In the genomic region with DNA sequence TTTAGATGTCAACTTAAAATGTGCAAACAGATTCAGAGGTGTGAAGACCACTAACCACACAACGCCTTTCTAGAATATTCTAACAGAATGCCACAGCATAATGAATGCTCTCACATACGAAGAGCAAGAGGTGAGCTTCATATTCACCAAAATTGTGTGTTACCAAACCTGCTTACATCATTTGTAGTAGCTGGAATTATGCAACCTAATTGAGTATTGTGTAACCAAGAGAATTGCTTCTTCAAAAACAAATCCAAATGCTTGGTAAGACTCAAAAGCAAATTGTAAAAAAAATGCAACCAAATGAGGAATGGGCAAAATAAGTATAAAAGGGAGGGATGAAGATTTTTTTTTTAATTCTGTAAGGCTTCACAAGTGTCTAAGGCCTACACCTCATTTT, we compare ENCODE assay signal across 19 cellular contexts.
"Had no signal": no experiment of that assay in that cellular context is flagged by ENCODE, and none has a peak within 500 bp of the region (broad histone marks: within the 10 kb centered on the region; RNA-seq: fewer than 3 reads in every experiment).

No MANE protein-coding gene starts in this region.

- H3K4me3 ChIP-seq: cardiac muscle cell, gastrocnemius medialis, sigmoid colon, uterus had no signal

- H3K27me3 ChIP-seq: cardiac muscle cell, gastrocnemius medialis, sigmoid colon, uterus had no signal

- H3K27ac ChIP-seq: cardiac muscle cell, gastrocnemius medialis, sigmoid colon, uterus had no signal

- H3K36me3 ChIP-seq: cardiac muscle cell, gastrocnemius medialis, sigmoid colon, uterus had no signal

- H3K9me3 ChIP-seq: gastrocnemius medialis, sigmoid colon, uterus had no signal

- ATAC-seq: gastrocnemius medialis; left ventricle myocardium superior; stimulated activated naive B cell treated with anti-CD40 and anti-IgM and Interleukin-4, amounts not matched to agents 10 μg/mL and 1 μg/mL and 100 μg/mL, for 72 hours had no signal

- H3K4me1 ChIP-seq: gastrocnemius medialis, uterus had no signal

- DNase-seq: activated CD4-positive, alpha-beta memory T cell treated with anti-CD3 and anti-CD28 coated beads, Interleukin-2, amount 10 ng/mL, durations not matched to agents 7 days and 5 days; activated CD4-positive, alpha-beta T cell treated with anti-CD3 and anti-CD28 coated beads, Interleukin-2, amount 10 ng/mL, durations not matched to agents 24 days and 14 days; activated effector memory CD4-positive, alpha-beta T cell treated with anti-CD3 and anti-CD28 coated beads, Interleukin-2, amount 50 U/mL, for 16 hours; activated naive CD4-positive, alpha-beta T cell treated with anti-CD3 and anti-CD28 coated beads, Interleukin-2, amount 10 ng/mL, durations not matched to agents 7 days and 5 days; activated T-cell treated with anti-CD3 and anti-CD28 coated beads for 4 hours; cortex of kidney; erythroblast; gastrocnemius medialis; hippocampal formation; left ventricle myocardium superior; midbrain; natural killer cell; retina; sigmoid colon; stimulated activated CD4-positive, alpha-beta T cell treated with anti-CD3 and anti-CD28 coated beads, Interleukin-2, amount 100 ng/mL, for 48 hours; stimulated activated CD8-positive, alpha-beta memory T cell treated with anti-CD3 and anti-CD28 coated beads, Interleukin-4, amount 100 ng/mL, for 48 hours; stimulated activated naive B cell treated with anti-CD40 and anti-IgM and Interleukin-4, amounts not matched to agents 10 μg/mL and 1 μg/mL and 100 μg/mL, for 72 hours; uterus had no signal
